22 cellular contexts compared by ENCODE assay signal in the genomic region with DNA sequence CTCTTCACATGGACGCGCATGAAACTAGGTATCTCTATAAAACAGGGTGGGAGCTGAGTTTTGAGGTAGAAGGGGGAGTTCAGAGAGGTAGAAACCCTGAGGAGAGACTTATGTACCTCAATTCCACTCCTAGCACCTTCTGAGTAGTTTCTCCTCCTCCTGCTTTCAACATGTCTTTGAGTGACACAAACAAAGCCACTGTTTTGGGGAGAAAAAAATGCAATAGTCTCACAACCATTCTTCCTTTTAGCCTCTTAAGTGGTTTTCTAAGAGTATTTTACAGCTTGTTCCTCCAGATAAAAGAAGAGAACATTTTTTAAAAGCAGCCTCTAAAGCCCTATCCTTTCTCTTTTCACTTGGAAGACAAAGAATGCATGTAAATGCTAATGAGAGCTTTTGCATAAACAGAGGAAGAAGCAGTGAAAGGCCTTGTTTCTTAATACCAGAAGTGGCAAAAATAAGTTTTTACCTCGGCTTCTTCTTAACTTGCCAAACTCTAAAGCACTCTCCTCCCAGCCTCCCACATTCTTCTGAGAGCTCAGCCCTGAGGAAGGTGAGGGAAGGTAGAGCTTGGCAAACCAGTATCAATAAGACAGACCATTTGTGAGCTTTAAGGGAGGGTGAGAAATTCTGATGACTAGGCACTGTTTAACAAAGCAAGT.
A peak's percentile ranks its signal among the peaks of the same experiment; 100 is the strongest.
DNase-seq lines count a peak whose midpoint lies in the region; ATAC-seq and TF ChIP-seq lines count a peak whose summit lies in the region.
"Had no signal": no experiment of that assay in that cellular context is flagged by ENCODE, and none has a peak within 500 bp of the region (broad histone marks: within the 10 kb centered on the region; RNA-seq: fewer than 3 reads in every experiment).

No MANE protein-coding gene starts in this region.

- H3K4me3 Mint-ChIP-seq in activated CD4-positive, alpha-beta T cell treated with anti-CD3 and anti-CD28 coated beads, Interleukin-2, amount 10 ng/mL, durations not matched to agents 24 days and 14 days, result no peak overlapping the region
- H3K4me3 Mint-ChIP-seq: CD8-positive, alpha-beta T cell; stimulated activated naive B cell treated with anti-CD40 and anti-IgM and Interleukin-4, amounts not matched to agents 10 μg/mL and 1 μg/mL and 100 μg/mL, for 72 hours had no signal

- H3K9me3 Mint-ChIP-seq in activated CD4-positive, alpha-beta T cell treated with anti-CD3 and anti-CD28 coated beads, Interleukin-2, amount 10 ng/mL, durations not matched to agents 24 days and 14 days, result no peaks in the 10 kb centered on the region

- no peaks in the 10 kb centered on the region for H3K36me3 Mint-ChIP-seq in activated CD4-positive, alpha-beta T cell treated with anti-CD3 and anti-CD28 coated beads, Interleukin-2, amount 10 ng/mL, durations not matched to agents 24 days and 14 days (ENCODE audit: low read depth)
- H3K36me3 Mint-ChIP-seq: CD8-positive, alpha-beta T cell; stimulated activated naive B cell treated with anti-CD40 and anti-IgM and Interleukin-4, amounts not matched to agents 10 μg/mL and 1 μg/mL and 100 μg/mL, for 72 hours had no signal

- H3K27me3 ChIP-seq in HAP-1 (ENCODE audit: low read depth) (no peaks in the 10 kb centered on the region), iPS-18a (ENCODE audit: control insufficient read depth, insufficient read depth, low read length) (no peaks in the 10 kb centered on the region), body of pancreas (no peaks in the 10 kb centered on the region)
- H3K27me3 ChIP-seq: brain microvascular endothelial cell, Peyer's patch, testis, uterus had no signal

- intact Hi-C loops in body of pancreas (cut with DNase I), result no loop called here
- intact Hi-C loops in activated CD4-positive, alpha-beta T cell treated with anti-CD3 and anti-CD28 coated beads, Interleukin-2, amount 10 ng/mL, durations not matched to agents 24 days and 14 days (cut with micrococcal nuclease), result no loop called here

- no peak for TF ChIP-seq CTCF in body of pancreas (IDR thresholded peaks at IDR 0.05)

- peak overlapping the region; percentile 45 for H3K9ac ChIP-seq in iPS-18a (ENCODE audit: low read length)

- TF ChIP-seq POLR2A in body of pancreas (IDR thresholded peaks at IDR 0.05), result no peak

- in situ Hi-C loops in HAP-1 (cut with MboI; ENCODE audit: low sequenced_read_pairs), result no loop called here

- H3K36me3 ChIP-seq in HAP-1 (replicated peaks) (no peaks in the 10 kb centered on the region), iPS-18a (ENCODE audit: control insufficient read depth, low read depth, low read length) (no peaks in the 10 kb centered on the region), body of pancreas (replicated peaks in 1 of 2; ENCODE audit: insufficient read depth in 1 of 2, low read depth in 2 of 2) (no peaks in the 10 kb centered on the region)
- H3K36me3 ChIP-seq: brain microvascular endothelial cell, Peyer's patch, uterus had no signal

- H3K27me3 Mint-ChIP-seq in activated CD4-positive, alpha-beta T cell treated with anti-CD3 and anti-CD28 coated beads, Interleukin-2, amount 10 ng/mL, durations not matched to agents 24 days and 14 days, result no peaks in the 10 kb centered on the region
- H3K27me3 Mint-ChIP-seq: stimulated activated naive B cell treated with anti-CD40 and anti-IgM and Interleukin-4, amounts not matched to agents 10 μg/mL and 1 μg/mL and 100 μg/mL, for 72 hours had no signal

- DNase-seq in HAP-1 (ENCODE audit: low spot score in 2 of 2) (peak; percentile 74 to 99), astrocyte of the hippocampus (ENCODE audit: low read depth, low spot score) (peak; percentile 26), pons (ENCODE audit: low spot score) (peak; percentile 6), body of pancreas (no peak)
- DNase-seq in activated CD4-positive, alpha-beta T cell treated with anti-CD3 and anti-CD28 coated beads, Interleukin-2, amount 10 ng/mL, durations not matched to agents 24 days and 14 days, result no peak
- DNase-seq in activated CD4-positive, alpha-beta T cell treated with anti-CD3 and anti-CD28 coated beads, Interleukin-2, amount 50 U/mL, for 48 hours, result no peak
- DNase-seq: activated CD4-positive, alpha-beta T cell treated with anti-CD3 and anti-CD28 coated beads, Interleukin-2, amount 50 U/mL, for 4 hours; brain microvascular endothelial cell; CD8-positive, alpha-beta T cell; DMS153; left ventricle myocardium superior; mucosa of descending colon; NCI-H2081; NK-92 treated with Interleukin-12 subunit alpha and Interleukin-12 subunit beta, amount 100 ng/mL, for 24 hours; Peyer's patch; stimulated activated naive B cell treated with anti-CD40 and anti-IgM and Interleukin-4, amounts not matched to agents 10 μg/mL and 1 μg/mL and 100 μg/mL, for 72 hours; T-helper 2 cell; testis; uterus had no signal

- H3K9me3 ChIP-seq in HAP-1 (no peaks in the 10 kb centered on the region), iPS-18a (ENCODE audit: control insufficient read depth, low read depth, low read length) (no peaks in the 10 kb centered on the region), body of pancreas (no peaks in the 10 kb centered on the region)
- H3K9me3 ChIP-seq: mucosa of descending colon, Peyer's patch, testis, uterus had no signal

- H3K4me3 ChIP-seq in HAP-1 (no peak overlapping the region), iPS-18a (ENCODE audit: low read length) (no peak overlapping the region), body of pancreas (no peak overlapping the region)
- H3K4me3 ChIP-seq: mucosa of descending colon, Peyer's patch, skin epidermis, testis, uterus had no signal

- H3K27ac ChIP-seq in iPS-18a (ENCODE audit: low read length), result peak overlapping the region; percentile 92
- H3K27ac ChIP-seq in body of pancreas, result no peak overlapping the region
- H3K27ac ChIP-seq: brain microvascular endothelial cell, Peyer's patch, skin epidermis, testis, uterus, VCaP had no signal

- H3K4me1 Mint-ChIP-seq in activated CD4-positive, alpha-beta T cell treated with anti-CD3 and anti-CD28 coated beads, Interleukin-2, amount 10 ng/mL, durations not matched to agents 24 days and 14 days, result no peaks in the 10 kb centered on the region

- ATAC-seq in body of pancreas, result no peak
- ATAC-seq: CD8-positive, alpha-beta T cell; left ventricle myocardium superior; mucosa of descending colon; stimulated activated naive B cell treated with anti-CD40 and anti-IgM and Interleukin-4, amounts not matched to agents 10 μg/mL and 1 μg/mL and 100 μg/mL, for 72 hours had no signal

- H3K4me1 ChIP-seq in HAP-1 (peaks cover 37% of the 10 kb centered on the region), iPS-18a (ENCODE audit: control insufficient read depth, low read depth, low read length) (peaks cover 39% of the 10 kb centered on the region), body of pancreas (no peaks in the 10 kb centered on the region)
- H3K4me1 ChIP-seq: Peyer's patch, testis, uterus had no signal

- no peak overlapping the region for H3K27ac Mint-ChIP-seq in activated CD4-positive, alpha-beta T cell treated with anti-CD3 and anti-CD28 coated beads, Interleukin-2, amount 10 ng/mL, durations not matched to agents 24 days and 14 days
- H3K27ac Mint-ChIP-seq: CD8-positive, alpha-beta T cell; stimulated activated naive B cell treated with anti-CD40 and anti-IgM and Interleukin-4, amounts not matched to agents 10 μg/mL and 1 μg/mL and 100 μg/mL, for 72 hours had no signal

- 73 to 75% methylated on average over 3 of the region's 3 CpGs for WGBS in body of pancreas, 2 donors

Comparison
In these comparisons a context has a peak if more than half of its experiments do, and no peak if none do; other contexts are left out.
1. DNase-seq: peak in HAP-1 (2 of 2), astrocyte of the hippocampus (single experiment) and pons (single experiment); none in body of pancreas (0 of 4), activated CD4-positive, alpha-beta T cell treated with anti-CD3 and anti-CD28 coated beads, Interleukin-2, amount 10 ng/mL, durations not matched to agents 24 days and 14 days (single experiment) and activated CD4-positive, alpha-beta T cell treated with anti-CD3 and anti-CD28 coated beads, Interleukin-2, amount 50 U/mL, for 48 hours (0 of 2).